7 cellular contexts compared by ENCODE assay signal in genomic region chr10:56508562-56508961, GRCh38.
"Had no signal": no experiment of that assay in that cellular context is flagged by ENCODE, and none has a peak within 500 bp of the region (broad histone marks: within the 10 kb centered on the region; RNA-seq: fewer than 3 reads in every experiment).

No MANE protein-coding gene starts in this region.

- H3K4me3 ChIP-seq: GM23338 had no signal

- FAIRE-seq: H1, H54, HepG2 had no signal

- H3K27ac Mint-ChIP-seq: GM23338, H9, IgD-negative memory B cell had no signal

- H2AFZ ChIP-seq: GM23338 had no signal

- H3K9me3 Mint-ChIP-seq: GM23338, H9, IgD-negative memory B cell had no signal

- H3K4me1 Mint-ChIP-seq: GM23338, H9 had no signal

- DNase-seq: H9, HCEC 1CT had no signal

- H3K4me3 Mint-ChIP-seq: GM23338, H9 had no signal

- H3K4me2 ChIP-seq: GM23338 had no signal

- ATAC-seq: GM23338, HepG2 had no signal
